ENCODE assay signal across 8 cellular contexts in the genomic region with DNA sequence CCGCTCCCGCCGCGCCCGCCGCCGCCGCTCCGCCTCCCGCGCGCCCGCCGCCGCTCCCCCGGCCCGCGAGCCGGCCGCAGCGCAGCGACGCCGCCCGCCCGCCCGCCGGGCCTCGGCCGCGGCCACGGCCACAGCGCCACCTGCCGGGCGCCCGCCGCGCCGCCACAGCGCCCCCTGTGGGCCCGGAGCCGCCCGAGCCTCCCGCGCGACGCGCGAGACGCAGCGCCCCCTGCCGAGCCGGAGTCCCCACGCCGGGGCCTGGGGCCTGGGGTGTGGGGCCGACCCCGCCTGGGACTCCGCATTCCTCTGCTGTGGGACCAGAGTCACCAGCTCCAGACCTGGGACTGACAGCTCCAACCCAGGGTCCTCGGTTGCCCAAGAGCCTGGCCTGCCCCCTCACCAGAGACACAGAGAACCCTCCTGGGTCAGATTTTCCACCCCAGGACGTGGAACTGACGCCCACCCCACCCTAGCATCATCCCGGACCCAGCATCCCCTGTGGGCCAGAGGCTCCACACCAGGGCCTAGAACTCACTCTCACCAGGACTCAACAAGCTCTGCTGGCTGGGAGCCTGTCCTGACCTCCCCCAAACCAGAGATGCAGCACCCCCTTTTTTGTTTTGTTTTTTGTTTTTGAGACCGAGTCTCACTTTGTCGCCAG. TPM values are rescaled to one million over a fixed set of nuclear protein-coding genes. Genes with fewer than 3 reads are reported as not detected.
A peak's percentile ranks its signal among the peaks of the same experiment; 100 is the strongest.
DNase-seq lines count a peak whose midpoint lies in the region; ATAC-seq lines count a peak whose summit lies in the region.

A gene with protein sequence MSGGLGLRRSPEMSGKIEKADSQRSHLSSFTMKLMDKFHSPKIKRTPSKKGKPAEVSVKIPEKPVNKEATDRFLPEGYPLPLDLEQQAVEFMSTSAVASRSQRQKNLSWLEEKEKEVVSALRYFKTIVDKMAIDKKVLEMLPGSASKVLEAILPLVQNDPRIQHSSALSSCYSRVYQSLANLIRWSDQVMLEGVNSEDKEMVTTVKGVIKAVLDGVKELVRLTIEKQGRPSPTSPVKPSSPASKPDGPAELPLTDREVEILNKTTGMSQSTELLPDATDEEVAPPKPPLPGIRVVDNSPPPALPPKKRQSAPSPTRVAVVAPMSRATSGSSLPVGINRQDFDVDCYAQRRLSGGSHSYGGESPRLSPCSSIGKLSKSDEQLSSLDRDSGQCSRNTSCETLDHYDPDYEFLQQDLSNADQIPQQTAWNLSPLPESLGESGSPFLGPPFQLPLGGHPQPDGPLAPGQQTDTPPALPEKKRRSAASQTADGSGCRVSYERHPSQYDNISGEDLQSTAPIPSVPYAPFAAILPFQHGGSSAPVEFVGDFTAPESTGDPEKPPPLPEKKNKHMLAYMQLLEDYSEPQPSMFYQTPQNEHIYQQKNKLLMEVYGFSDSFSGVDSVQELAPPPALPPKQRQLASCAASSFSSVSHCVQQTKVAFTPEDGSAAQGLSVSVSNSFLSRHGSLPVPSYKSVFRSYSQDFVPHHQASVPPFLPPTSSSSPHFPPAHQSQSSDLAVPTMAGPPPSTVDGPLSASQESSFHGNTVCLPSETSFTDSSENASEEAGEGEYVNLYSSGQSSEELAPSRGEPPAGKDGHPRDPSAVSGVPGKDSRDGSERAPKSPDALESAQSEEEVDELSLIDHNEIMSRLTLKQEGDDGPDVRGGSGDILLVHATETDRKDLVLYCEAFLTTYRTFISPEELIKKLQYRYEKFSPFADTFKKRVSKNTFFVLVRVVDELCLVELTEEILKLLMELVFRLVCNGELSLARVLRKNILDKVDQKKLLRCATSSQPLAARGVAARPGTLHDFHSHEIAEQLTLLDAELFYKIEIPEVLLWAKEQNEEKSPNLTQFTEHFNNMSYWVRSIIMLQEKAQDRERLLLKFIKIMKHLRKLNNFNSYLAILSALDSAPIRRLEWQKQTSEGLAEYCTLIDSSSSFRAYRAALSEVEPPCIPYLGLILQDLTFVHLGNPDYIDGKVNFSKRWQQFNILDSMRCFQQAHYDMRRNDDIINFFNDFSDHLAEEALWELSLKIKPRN (N-terminal part only) (minus strand): TSS at position 89 of the 661 bp plus-strand sequence. CDS start 246 bp downstream, outside the sequence.

- peak within 1 kb of the TSS; percentile 58 for H3K27ac ChIP-seq in mesendoderm (ENCODE audit: low read depth, low read length)

- peak within 1 kb of the TSS; percentile 97 for H3K4me3 Mint-ChIP-seq in activated CD4-positive, alpha-beta memory T cell treated with anti-CD3 and anti-CD28 coated beads, Interleukin-2, amount 10 ng/mL, durations not matched to agents 7 days and 5 days

- H3K56ac ChIP-seq in mesendoderm (ENCODE audit: low read length) = peak within 1 kb of the TSS; percentile 89

- H3K18ac ChIP-seq in mesendoderm (ENCODE audit: low read length) = peak within 1 kb of the TSS; percentile 95

- H3K27me3 ChIP-seq in mesendoderm (ENCODE audit: insufficient read depth, low read length, poor library complexity) = no peaks in the 10 kb centered on the region

- H3K79me2 ChIP-seq in mesendoderm (ENCODE audit: control insufficient read depth, insufficient read depth, low read length) = peaks cover 34% of the 10 kb centered on the region

- CTCF ChIA-PET in activated CD4-positive, alpha-beta memory T cell treated with anti-CD3 and anti-CD28 coated beads, Interleukin-2, amount 10 ng/mL, durations not matched to agents 7 days and 5 days (lab: Charles Lee) = interaction anchor here (0.8 to 7.9 kb wide), 14 partner anchors 10 to 390 kb away, joined by 3 to 78 read pairs (median 5); no protein-coding TSS in a partner anchor

- peak within 1 kb of the TSS; percentile 80 for H3K23ac ChIP-seq in mesendoderm (ENCODE audit: low read length)

- ATAC-seq in GM18858 (IDR thresholded peaks at IDR 0.05; ENCODE audit: unreplicated experiment) = no peak

- H3K36me3 Mint-ChIP-seq in activated CD4-positive, alpha-beta memory T cell treated with anti-CD3 and anti-CD28 coated beads, Interleukin-2, amount 10 ng/mL, durations not matched to agents 7 days and 5 days (ENCODE audit: low read depth) = peaks cover 32% of the 10 kb centered on the region

- WGBS in mesendoderm (ENCODE audit: extremely low coverage, insufficient coverage, low lambda C conversion rate) = no CpG with 5 or more reads among the region's 64 CpGs

- no peak within 1 kb of the TSS for H2BK5ac ChIP-seq in mesendoderm (ENCODE audit: low read length)

- DNase-seq in GOT3 (lab: John Stamatoyannopoulos, UW) = peak; percentile 25
- peak; percentile 70 for DNase-seq in NAMALWA (ENCODE audit: low spot score)
- DNase-seq in activated CD4-positive, alpha-beta memory T cell treated with anti-CD3 and anti-CD28 coated beads, Interleukin-2, amount 10 ng/mL, durations not matched to agents 7 days and 5 days = peak; percentile 85
- DNase-seq in effector CD4-positive, alpha-beta T cell = peak; percentile 81
- DNase-seq in mesendoderm = peak; percentile 40
- peak; percentile 60 for DNase-seq in stimulated activated CD8-positive, alpha-beta memory T cell treated with anti-CD3 and anti-CD28 coated beads, Interleukin-15, amount 100 ng/mL, for 1 hour (ENCODE audit: low read depth)

- H2BK120ac ChIP-seq in mesendoderm (ENCODE audit: low read depth, low read length) = peak within 1 kb of the TSS; percentile 31

- no peak within 1 kb of the TSS for H2AK5ac ChIP-seq in mesendoderm (ENCODE audit: low read length)

- H4K8ac ChIP-seq in mesendoderm (ENCODE audit: low read depth, low read length) = peak within 1 kb of the TSS; percentile 66

- H3K79me1 ChIP-seq in mesendoderm (ENCODE audit: low read length) = peaks cover 8% of the 10 kb centered on the region

- H2BK15ac ChIP-seq in mesendoderm (replicated peaks; ENCODE audit: low read depth) = no peak within 1 kb of the TSS

- no peaks in the 10 kb centered on the region for H3K27me3 Mint-ChIP-seq in activated CD4-positive, alpha-beta memory T cell treated with anti-CD3 and anti-CD28 coated beads, Interleukin-2, amount 10 ng/mL, durations not matched to agents 7 days and 5 days

- H3K4me2 ChIP-seq in mesendoderm (ENCODE audit: low read length) = peak within 1 kb of the TSS; percentile 96

- H4K5ac ChIP-seq in mesendoderm (ENCODE audit: low read length) = no peak within 1 kb of the TSS

- peak within 1 kb of the TSS; percentile 80 for H3K4me3 ChIP-seq in mesendoderm (ENCODE audit: low read length)

- peaks cover 21% of the 10 kb centered on the region for H3K4me1 ChIP-seq in ES-I3 (ENCODE audit: insufficient read depth, low read length)
- H3K4me1 ChIP-seq in mesendoderm (ENCODE audit: control insufficient read depth, low read depth, low read length) = peaks cover 2% of the 10 kb centered on the region

- H3K9me3 Mint-ChIP-seq in activated CD4-positive, alpha-beta memory T cell treated with anti-CD3 and anti-CD28 coated beads, Interleukin-2, amount 10 ng/mL, durations not matched to agents 7 days and 5 days = no peaks in the 10 kb centered on the region

- peak within 1 kb of the TSS; percentile 86 for H3K9ac ChIP-seq in ES-I3 (ENCODE audit: low read depth, low read length)
- peak within 1 kb of the TSS; percentile 86 for H3K9ac ChIP-seq in mesendoderm (ENCODE audit: low read length)

- H3K27ac Mint-ChIP-seq in activated CD4-positive, alpha-beta memory T cell treated with anti-CD3 and anti-CD28 coated beads, Interleukin-2, amount 10 ng/mL, durations not matched to agents 7 days and 5 days = peak within 1 kb of the TSS; percentile 92

- H3K4me1 Mint-ChIP-seq in activated CD4-positive, alpha-beta memory T cell treated with anti-CD3 and anti-CD28 coated beads, Interleukin-2, amount 10 ng/mL, durations not matched to agents 7 days and 5 days = peaks cover 59% of the 10 kb centered on the region

- peak within 1 kb of the TSS; percentile 97 for H3K4ac ChIP-seq in mesendoderm (ENCODE audit: low read depth, low read length)

- POLR2A ChIA-PET in activated CD4-positive, alpha-beta memory T cell treated with anti-CD3 and anti-CD28 coated beads, Interleukin-2, amount 10 ng/mL, durations not matched to agents 7 days and 5 days (lab: Charles Lee) = interaction anchor here (1.2 to 14.7 kb wide), 9 partner anchors 8 to 148 kb away, joined by 3 to 238 read pairs (median 9); no protein-coding TSS in a partner anchor

- no peaks in the 10 kb centered on the region; the same call in 1 of the 2 replicates for H3K9me3 ChIP-seq in ES-I3 (ENCODE audit: control insufficient read depth, insufficient read depth, low read length)

- H3K36me3 ChIP-seq in ES-I3 (ENCODE audit: insufficient read depth, low read length) (peaks cover 2% of the 10 kb centered on the region; the same call in 1 of the 2 replicates), mesendoderm (ENCODE audit: control insufficient read depth, insufficient read depth, low read length) (no peaks in the 10 kb centered on the region)

RNA-seq across cellular contexts. Expression of the gene that starts here (rescaled TPM):
- total RNA-seq in activated CD4-positive, alpha-beta memory T cell treated with anti-CD3 and anti-CD28 coated beads, Interleukin-2, amount 10 ng/mL, durations not matched to agents 7 days and 5 days = 100 to 1,000 TPM; 149 to 158 TPM
- 43.2 TPM for polyA plus RNA-seq in mesendoderm (2013, experiment 1 of 2)
- polyA plus RNA-seq in mesendoderm (2013, experiment 2 of 2) = 44.5 TPM

Comparison
In these comparisons a context has a peak if more than half of its experiments do, and no peak if none do; other contexts are left out.
1. DNase-seq: peak in every context shown above with its lines; median percentile 85 in activated CD4-positive, alpha-beta memory T cell treated with anti-CD3 and anti-CD28 coated beads, Interleukin-2, amount 10 ng/mL, durations not matched to agents 7 days and 5 days; 81 in effector CD4-positive, alpha-beta T cell; 70 in NAMALWA; 60 in stimulated activated CD8-positive, alpha-beta memory T cell treated with anti-CD3 and anti-CD28 coated beads, Interleukin-15, amount 100 ng/mL, for 1 hour; 40 in mesendoderm; 25 in GOT3.